Comparison of ENCODE assay signal across 15 cellular contexts in genomic region chr6:129586815-129587214, GRCh38.
A peak's percentile ranks its signal among the peaks of the same experiment; 100 is the strongest.
DNase-seq lines count a peak whose midpoint lies in the region; ATAC-seq, FAIRE-seq and TF ChIP-seq lines count a peak whose summit lies in the region.
"Had no signal": no experiment of that assay in that cellular context is flagged by ENCODE, and none has a peak within 500 bp of the region (broad histone marks: within the 10 kb centered on the region; RNA-seq: fewer than 3 reads in every experiment).

No MANE protein-coding gene starts in this region.

- peaks cover 7% of the 10 kb centered on the region for H3K4me1 Mint-ChIP-seq in astrocyte (ENCODE audit: low read depth, unreplicated experiment)
- H3K4me1 Mint-ChIP-seq: CD8-positive, alpha-beta memory T cell had no signal

- TF ChIP-seq CTCF in AG04450 (IDR thresholded peaks at IDR 0.05; ENCODE audit: low read depth, low read length) = no peak
- TF ChIP-seq CTCF in astrocyte (IDR thresholded peaks at IDR 0.05; ENCODE audit: insufficient read depth, low read depth, low read length) = no peak
- TF ChIP-seq CTCF in fibroblast of the aortic adventitia (IDR thresholded peaks at IDR 0.05; ENCODE audit: insufficient read depth, low read length) = no peak
- TF ChIP-seq CTCF in ascending aorta (IDR thresholded peaks at IDR 0.05) = no peak

- H3K4me2 ChIP-seq in astrocyte (ENCODE audit: low read length) = no peak overlapping the region
- H3K4me2 ChIP-seq: BLaER1, KMS-11 had no signal

- H3K9me3 ChIP-seq in AG04450 (ENCODE audit: control insufficient read depth, insufficient read depth, low read length) (no peaks in the 10 kb centered on the region), astrocyte (ENCODE audit: insufficient read depth, low read depth, low read length) (no peaks in the 10 kb centered on the region), ascending aorta (no peaks in the 10 kb centered on the region)
- H3K9me3 ChIP-seq: BLaER1, Caco-2, HAP-1 had no signal

- no peak overlapping the region for H3K4me3 ChIP-seq in AG04450 (ENCODE audit: low read depth, low read length)
- no peak overlapping the region for H3K4me3 ChIP-seq in astrocyte (ENCODE audit: insufficient read depth, low read depth, low read length)
- H3K4me3 ChIP-seq in fibroblast of the aortic adventitia (ENCODE audit: low read depth, low read length) = no peak overlapping the region
- no peak overlapping the region for H3K4me3 ChIP-seq in ascending aorta
- H3K4me3 ChIP-seq: BLaER1, HAP-1 had no signal

- H3K79me2 ChIP-seq in astrocyte (ENCODE audit: insufficient read depth, low read length) = no peaks in the 10 kb centered on the region

- CTCF ChIA-PET in AG04450 (lab: Charles Lee) = interaction anchor here (1.5 kb wide), 1 partner anchor 11 kb away, joined by 8 read pairs; no protein-coding TSS in a partner anchor

- ATAC-seq in HG03354 (IDR thresholded peaks at IDR 0.05; ENCODE audit: poor library complexity, severe bottlenecking, unreplicated experiment) (no peak), GM21528 (IDR thresholded peaks at IDR 0.05; ENCODE audit: low FRiP score, unreplicated experiment) (no peak)

- H3K4me3 Mint-ChIP-seq in astrocyte (ENCODE audit: unreplicated experiment) = no peak overlapping the region
- H3K4me3 Mint-ChIP-seq: CD8-positive, alpha-beta memory T cell had no signal

- H3K27ac ChIP-seq in AG04450 (ENCODE audit: low read depth, low read length) (peak overlapping the region; percentile 47), astrocyte (ENCODE audit: low read depth, low read length) (no peak overlapping the region), ascending aorta (no peak overlapping the region)
- H3K27ac ChIP-seq: BLaER1, KMS-11 had no signal

- no peak overlapping the region for H3K27ac Mint-ChIP-seq in astrocyte (ENCODE audit: unreplicated experiment)
- H3K27ac Mint-ChIP-seq: CD8-positive, alpha-beta memory T cell had no signal

- POLR2A ChIA-PET in AG04450 (lab: Yijun Ruan, JAX) = no interaction called here

- H3K4me1 ChIP-seq in astrocyte (ENCODE audit: insufficient read depth, low read length) = peaks cover 19% of the 10 kb centered on the region
- H3K4me1 ChIP-seq in ascending aorta = no peaks in the 10 kb centered on the region
- H3K4me1 ChIP-seq: BLaER1, Caco-2, HAP-1 had no signal

- no peak for FAIRE-seq in astrocyte (lab: Jason Lieb, UNC)
- FAIRE-seq: GM18507, H1 had no signal

- no peaks in the 10 kb centered on the region for H3K27me3 Mint-ChIP-seq in astrocyte (ENCODE audit: low read depth, unreplicated experiment)
- H3K27me3 Mint-ChIP-seq: CD8-positive, alpha-beta memory T cell had no signal

- intact Hi-C loops in ascending aorta (cut with DNase I) = no loop called here

- no peaks in the 10 kb centered on the region for H3K27me3 ChIP-seq in AG04450 (ENCODE audit: control insufficient read depth, insufficient read depth, low read length)
- H3K27me3 ChIP-seq in astrocyte (ENCODE audit: insufficient read depth, low read length) = no peaks in the 10 kb centered on the region
- no peaks in the 10 kb centered on the region for H3K27me3 ChIP-seq in ascending aorta
- H3K27me3 ChIP-seq: BLaER1 had no signal

- no peaks in the 10 kb centered on the region for H3K9me3 Mint-ChIP-seq in astrocyte (ENCODE audit: unreplicated experiment)
- H3K9me3 Mint-ChIP-seq: CD8-positive, alpha-beta memory T cell had no signal

- H4K20me1 ChIP-seq in astrocyte (ENCODE audit: insufficient read depth, low read length) = no peaks in the 10 kb centered on the region
- H4K20me1 ChIP-seq: BLaER1 had no signal

- no peak for DNase-seq in AG04450 (ENCODE audit: low read depth, low spot score)
- peak; percentile 64 for DNase-seq in HCEC 1CT
- DNase-seq in astrocyte (ENCODE audit: low read depth) = peak; percentile 45
- DNase-seq in fibroblast of the aortic adventitia (ENCODE audit: low read depth) = peak; percentile 21
- no peak for DNase-seq in ascending aorta (ENCODE audit: low spot score in 2 of 2)
- DNase-seq: Caco-2; CD8-positive, alpha-beta memory T cell; DND-41 had no signal

- no peak overlapping the region for H3K9ac ChIP-seq in astrocyte (ENCODE audit: low read length)
- H3K9ac ChIP-seq: BLaER1, KMS-11 had no signal

- H3K36me3 Mint-ChIP-seq in astrocyte (ENCODE audit: low read depth, unreplicated experiment) = peaks cover 11% of the 10 kb centered on the region

- H3K36me3 ChIP-seq in astrocyte (ENCODE audit: insufficient read depth, low read length) (peaks cover 5% of the 10 kb centered on the region), ascending aorta (no peaks in the 10 kb centered on the region)
- H3K36me3 ChIP-seq: BLaER1, HAP-1 had no signal

- no peak overlapping the region for H2AFZ ChIP-seq in astrocyte (ENCODE audit: low read depth, low read length)

Comparison
In these comparisons a context has a peak if more than half of its experiments do, and no peak if none do; other contexts are left out.
1. DNase-seq: peak in HCEC 1CT (single experiment), astrocyte (single experiment) and fibroblast of the aortic adventitia (single experiment); none in AG04450 (single experiment) and ascending aorta (0 of 2).